In genomic region chr11:64148200-64148916, GRCh38 we compare ENCODE assay signal across 8 cellular contexts. TPM values are rescaled to one million over a fixed set of nuclear protein-coding genes. Genes with fewer than 3 reads are reported as not detected.
DNase-seq lines count a peak whose midpoint lies in the region; ATAC-seq and TF ChIP-seq lines count a peak whose summit lies in the region.

No MANE protein-coding gene starts in this region.

- no peaks in the 10 kb centered on the region for H3K36me3 Mint-ChIP-seq in CD8-positive, alpha-beta T cell
- H3K36me3 Mint-ChIP-seq in activated T-helper 17 cell treated with anti-CD3 and anti-CD28 coated beads, Interleukin-2, amount 50 U/mL, for 72 hours (ENCODE audit: low read depth): no peaks in the 10 kb centered on the region
- no peaks in the 10 kb centered on the region for H3K36me3 Mint-ChIP-seq in neural crest cell (ENCODE audit: low read depth)

- H3K4me1 Mint-ChIP-seq in CD8-positive, alpha-beta T cell (ENCODE audit: low read depth): peaks cover 13% of the 10 kb centered on the region
- H3K4me1 Mint-ChIP-seq in activated T-helper 17 cell treated with anti-CD3 and anti-CD28 coated beads, Interleukin-2, amount 50 U/mL, for 72 hours: peaks cover 12% of the 10 kb centered on the region
- peaks cover 19% of the 10 kb centered on the region for H3K4me1 Mint-ChIP-seq in neural crest cell

- POLR2A ChIA-PET in CD8-positive, alpha-beta T cell (lab: Charles Lee): interaction anchor here (0.5 to 1.8 kb wide), 2 partner anchors 147 to 466 kb away, joined by 3 to 5 read pairs; no protein-coding TSS in a partner anchor

- TF ChIP-seq CTCF in CD8-positive, alpha-beta T cell (IDR thresholded peaks at IDR 0.05): peak; percentile 93
- TF ChIP-seq CTCF in fibroblast of pulmonary artery (IDR thresholded peaks at IDR 0.05; ENCODE audit: low read length, missing control alignments) (peak; percentile 87), neural crest cell (conservative IDR thresholded peaks at IDR 0.05) (peak; percentile 97)

- ATAC-seq in CD8-positive, alpha-beta T cell: peak; percentile 43
- peak; percentile 62 for ATAC-seq in activated T-helper 17 cell treated with anti-CD3 and anti-CD28 coated beads, Interleukin-2, amount 50 U/mL, for 72 hours (replicated peaks)
- no peak for ATAC-seq in stimulated activated naive CD8-positive, alpha-beta T cell treated with anti-CD3 and anti-CD28 coated beads, Interleukin-15, Interleukin-2, amounts not matched to agents 100 U/mL and 50 U/mL, for 24 hours
- ATAC-seq in HG03280 (IDR thresholded peaks at IDR 0.05; ENCODE audit: unreplicated experiment): no peak

- H3K9me3 Mint-ChIP-seq in CD8-positive, alpha-beta T cell: no peaks in the 10 kb centered on the region
- H3K9me3 Mint-ChIP-seq in activated T-helper 17 cell treated with anti-CD3 and anti-CD28 coated beads, Interleukin-2, amount 50 U/mL, for 72 hours: no peaks in the 10 kb centered on the region
- H3K9me3 Mint-ChIP-seq in neural crest cell: no peaks in the 10 kb centered on the region

- no peak overlapping the region for H3K27ac Mint-ChIP-seq in CD8-positive, alpha-beta T cell
- no peak overlapping the region for H3K27ac Mint-ChIP-seq in activated T-helper 17 cell treated with anti-CD3 and anti-CD28 coated beads, Interleukin-2, amount 50 U/mL, for 72 hours
- no peak overlapping the region for H3K27ac Mint-ChIP-seq in neural crest cell (ENCODE audit: unreplicated experiment)

- no peaks in the 10 kb centered on the region for H3K36me3 ChIP-seq in CD8-positive, alpha-beta T cell (ENCODE audit: insufficient read depth, low read length)

- H3K27me3 Mint-ChIP-seq in CD8-positive, alpha-beta T cell (ENCODE audit: low read depth): no peaks in the 10 kb centered on the region
- H3K27me3 Mint-ChIP-seq in activated T-helper 17 cell treated with anti-CD3 and anti-CD28 coated beads, Interleukin-2, amount 50 U/mL, for 72 hours: no peaks in the 10 kb centered on the region
- H3K27me3 Mint-ChIP-seq in neural crest cell (ENCODE audit: low read depth): no peaks in the 10 kb centered on the region

- H3K4me3 ChIP-seq in CD8-positive, alpha-beta T cell (ENCODE audit: low read depth, low read length): no peak overlapping the region
- peak overlapping the region; percentile 8 for H3K4me3 ChIP-seq in fibroblast of pulmonary artery (replicated peaks; ENCODE audit: low read depth, low read length)

- DNase-seq in CD8-positive, alpha-beta T cell: peak; percentile 44 to 86 (median 69)
- peak; percentile 88 for DNase-seq in HuH-7.5 (ENCODE audit: low spot score)
- peak; percentile 52 for DNase-seq in RKO (ENCODE audit: low spot score)
- peak; percentile 76 for DNase-seq in fibroblast of pulmonary artery (ENCODE audit: low read depth)
- peak; percentile 89 for DNase-seq in neural crest cell (ENCODE audit: low read depth, low spot score)
- peak; percentile 83 for DNase-seq in stimulated activated naive CD8-positive, alpha-beta T cell treated with anti-CD3 and anti-CD28 coated beads, Interleukin-15, Interleukin-2, amounts not matched to agents 100 U/mL and 50 U/mL, for 24 hours

- no peak overlapping the region for H3K27ac ChIP-seq in CD8-positive, alpha-beta T cell (ENCODE audit: low read depth, low read length)

- no peaks in the 10 kb centered on the region for H3K27me3 ChIP-seq in CD8-positive, alpha-beta T cell (ENCODE audit: insufficient read depth, low read length)

- H3K9me3 ChIP-seq in CD8-positive, alpha-beta T cell (ENCODE audit: low read length): no peaks in the 10 kb centered on the region

- no peaks in the 10 kb centered on the region for H3K4me1 ChIP-seq in CD8-positive, alpha-beta T cell (ENCODE audit: insufficient read depth, low read length)

- intact Hi-C loops in CD8-positive, alpha-beta T cell (cut with DNase I, micrococcal nuclease): loop anchor here (1.0 to 5.0 kb wide), 3 partner anchors 148 to 311 kb away; no protein-coding TSS in a partner anchor

- CTCF ChIA-PET in CD8-positive, alpha-beta T cell (lab: Charles Lee): interaction anchor here (0.5 to 9.7 kb wide), 15 partner anchors 9 to 410 kb away, joined by 3 to 107 read pairs (median 4); partner anchors contain the start of genes MARK2 and ZFTA

- H3K4me3 Mint-ChIP-seq in CD8-positive, alpha-beta T cell: no peak overlapping the region
- H3K4me3 Mint-ChIP-seq in activated T-helper 17 cell treated with anti-CD3 and anti-CD28 coated beads, Interleukin-2, amount 50 U/mL, for 72 hours: no peak overlapping the region
- H3K4me3 Mint-ChIP-seq in neural crest cell: peak overlapping the region; percentile 54

RNA-seq across cellular contexts. Expression of gene MACROD1, which starts 17.6 kb away (rescaled TPM):
- 1 to 10 TPM; 4.5 to 6.8 TPM for total RNA-seq in CD8-positive, alpha-beta T cell
- total RNA-seq in activated T-helper 17 cell treated with anti-CD3 and anti-CD28 coated beads, Interleukin-2, amount 50 U/mL, for 72 hours: 1 to 10 TPM; 5.4 to 9.6 TPM
- 22.1 and 26.1 TPM in 2 replicates for total RNA-seq in neural crest cell

RNA-seq across cellular contexts. Expression of gene STIP1, which starts 37.6 kb away (rescaled TPM):
- total RNA-seq in CD8-positive, alpha-beta T cell: 10 to 100 TPM; 37.0 to 37.7 TPM
- total RNA-seq in activated T-helper 17 cell treated with anti-CD3 and anti-CD28 coated beads, Interleukin-2, amount 50 U/mL, for 72 hours: 100 to 1,000 TPM; 259 to 462 TPM
- total RNA-seq in neural crest cell: 294 and 296 TPM in 2 replicates

RNA-seq across cellular contexts. Expression of gene FERMT3, which starts 58.2 kb away (rescaled TPM):
- total RNA-seq in CD8-positive, alpha-beta T cell: 10 to 100 TPM; 54.1 to 63.4 TPM
- total RNA-seq in activated T-helper 17 cell treated with anti-CD3 and anti-CD28 coated beads, Interleukin-2, amount 50 U/mL, for 72 hours: 100 to 1,000 TPM; 172 to 191 TPM
- 2.8 and 3.8 TPM in 2 replicates for total RNA-seq in neural crest cell

Comparison
In these comparisons a context has a peak if more than half of its experiments do, and no peak if none do; other contexts are left out.
1. ATAC-seq: peak in CD8-positive, alpha-beta T cell (single experiment) and activated T-helper 17 cell treated with anti-CD3 and anti-CD28 coated beads, Interleukin-2, amount 50 U/mL, for 72 hours (single experiment); none in stimulated activated naive CD8-positive, alpha-beta T cell treated with anti-CD3 and anti-CD28 coated beads, Interleukin-15, Interleukin-2, amounts not matched to agents 100 U/mL and 50 U/mL, for 24 hours (single experiment) and HG03280 (single experiment).
2. RNA of gene FERMT3, which starts 58.2 kb away (total RNA-seq): 172 to 191 TPM in activated T-helper 17 cell treated with anti-CD3 and anti-CD28 coated beads, Interleukin-2, amount 50 U/mL, for 72 hours and 54.1 to 63.4 TPM in CD8-positive, alpha-beta T cell; 2.8 to 3.8 TPM in neural crest cell; every median in the first group is over 10 times any median in the second.
3. Peak in every context shown above with its lines, with median percentiles within 50 percentile points of each other: DNase-seq and CTCF ChIP-seq.